Comparison of ENCODE assay signal across 1 cellular context in genomic region chr2:205717999-205718398, GRCh38.
TF ChIP-seq lines count a peak whose summit lies in the region.

No MANE protein-coding gene starts in this region.

TF ChIP-seq in HepG2, 621 proteins besides CTCF, POLR2A, EP300 and RAD21:
- TF ChIP-seq PHF8 (CRISPR knock-in tag; IDR thresholded peaks at IDR 0.05) (0 out of 2 replicates have a peak, but pooled peaks have one; percentile 5), DDIT3 (CRISPR knock-in tag; IDR thresholded peaks at IDR 0.05) (no peak), GPBP1L1 (CRISPR knock-in tag; IDR thresholded peaks at IDR 0.05) (no peak), ZNF574 (CRISPR knock-in tag; IDR thresholded peaks at IDR 0.05) (no peak)
